ENCODE assay signal across 21 cellular contexts in the genomic region with DNA sequence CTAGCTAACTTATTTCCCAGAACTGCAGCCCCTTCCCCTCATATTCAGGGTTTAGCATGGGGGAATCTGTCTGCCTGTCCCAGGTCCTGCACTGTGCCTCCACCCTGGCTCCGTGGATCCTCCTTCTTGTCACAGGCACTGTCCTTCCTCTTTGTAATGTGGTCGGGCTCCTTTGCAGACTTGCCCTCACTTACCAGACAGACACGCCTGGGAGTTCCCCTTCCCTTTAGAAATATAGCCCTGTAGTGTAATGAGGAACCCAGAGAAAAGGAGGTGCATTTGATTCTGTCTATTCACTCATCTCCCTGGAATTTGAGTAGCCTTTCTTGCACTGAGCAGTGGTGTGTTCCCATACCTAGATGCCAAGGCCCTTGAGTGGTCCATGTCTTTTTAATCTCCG.
DNase-seq lines count a peak whose midpoint lies in the region; ATAC-seq and TF ChIP-seq lines count a peak whose summit lies in the region.
"Had no signal": no experiment of that assay in that cellular context is flagged by ENCODE, and none has a peak within 500 bp of the region (broad histone marks: within the 10 kb centered on the region; RNA-seq: fewer than 3 reads in every experiment).

No MANE protein-coding gene starts in this region.

- peak; percentile 13 for DNase-seq in GDM1 (lab: John Stamatoyannopoulos, UW)
- peak; percentile 46 for DNase-seq in NCI-H226
- no peak for DNase-seq in effector memory CD8-positive, alpha-beta T cell
- no peak for DNase-seq in nephron progenitor cell
- no peak for DNase-seq in NCI-H748 treated with DMSO at 0.1 percent for 48 hours (lab: John Stamatoyannopoulos, UW)
- DNase-seq in NCI-H1436 (lab: John Stamatoyannopoulos, UW) = no peak
- DNase-seq in breast epithelium (ENCODE audit: low spot score in 2 of 2) = no peak
- DNase-seq: activated CD4-positive, alpha-beta T cell treated with anti-CD3 and anti-CD28 coated beads, Interleukin-2, amount 50 U/mL, for 4 hours; activated naive CD4-positive, alpha-beta T cell treated with Interleukin-2 at 50 U/mL for 16 hours; CD8-positive, alpha-beta T cell; cerebellar nuclear complex; DMS79 treated with DMSO at 0.1 percent for 48 hours; effector CD8-positive, alpha-beta T cell; H7; MM.1S; NCI-H69 had no signal

- no peak overlapping the region for H3K27ac ChIP-seq in breast epithelium
- H3K27ac ChIP-seq: tibial artery had no signal

- H3K4me1 ChIP-seq in breast epithelium = no peaks in the 10 kb centered on the region
- H3K4me1 ChIP-seq: tibial artery had no signal

- no peaks in the 10 kb centered on the region for H3K9me3 ChIP-seq in breast epithelium
- H3K9me3 ChIP-seq: tibial artery had no signal

- no peak overlapping the region for H3K4me3 Mint-ChIP-seq in effector memory CD8-positive, alpha-beta T cell
- no peak overlapping the region for H3K4me3 Mint-ChIP-seq in nephron progenitor cell
- H3K4me3 Mint-ChIP-seq: CD8-positive, alpha-beta T cell; nephron; stimulated activated effector memory CD8-positive, alpha-beta T cell treated with anti-CD3 and anti-CD28 coated beads, Interleukin-12 subunit alpha, Interleukin-12 subunit beta, amount 100 ng/mL, for 72 hours; T-cell had no signal

- TF ChIP-seq CTCF in nephron progenitor cell (IDR thresholded peaks at IDR 0.05) = no peak
- no peak for TF ChIP-seq CTCF in breast epithelium (IDR thresholded peaks at IDR 0.05)

- H3K27me3 Mint-ChIP-seq in effector memory CD8-positive, alpha-beta T cell = peaks cover 34 to 53% of the 10 kb centered on the region in 2 donors
- peaks cover 14% of the 10 kb centered on the region for H3K27me3 Mint-ChIP-seq in nephron progenitor cell (ENCODE audit: low read depth, poor library complexity)

- no peak overlapping the region for H3K27ac Mint-ChIP-seq in effector memory CD8-positive, alpha-beta T cell
- H3K27ac Mint-ChIP-seq in nephron progenitor cell = peak overlapping the region; percentile 37
- H3K27ac Mint-ChIP-seq: CD8-positive, alpha-beta T cell; nephron; stimulated activated effector memory CD8-positive, alpha-beta T cell treated with anti-CD3 and anti-CD28 coated beads, Interleukin-12 subunit alpha, Interleukin-12 subunit beta, amount 100 ng/mL, for 72 hours; T-cell had no signal

- H3K36me3 ChIP-seq in breast epithelium = no peaks in the 10 kb centered on the region
- H3K36me3 ChIP-seq: tibial artery had no signal

- H3K36me3 Mint-ChIP-seq in effector memory CD8-positive, alpha-beta T cell (ENCODE audit: insufficient read depth) = no peaks in the 10 kb centered on the region
- peaks cover 5% of the 10 kb centered on the region for H3K36me3 Mint-ChIP-seq in nephron progenitor cell (ENCODE audit: low read depth)
- H3K36me3 Mint-ChIP-seq: CD8-positive, alpha-beta T cell; stimulated activated effector memory CD8-positive, alpha-beta T cell treated with anti-CD3 and anti-CD28 coated beads, Interleukin-12 subunit alpha, Interleukin-12 subunit beta, amount 100 ng/mL, for 72 hours; T-cell had no signal

- no peak overlapping the region for H3K4me3 ChIP-seq in breast epithelium
- H3K4me3 ChIP-seq: tibial artery had no signal

- no peaks in the 10 kb centered on the region for H3K9me3 Mint-ChIP-seq in effector memory CD8-positive, alpha-beta T cell
- H3K9me3 Mint-ChIP-seq in nephron progenitor cell = peaks cover 61% of the 10 kb centered on the region
- H3K9me3 Mint-ChIP-seq: CD8-positive, alpha-beta T cell; stimulated activated effector memory CD8-positive, alpha-beta T cell treated with anti-CD3 and anti-CD28 coated beads, Interleukin-12 subunit alpha, Interleukin-12 subunit beta, amount 100 ng/mL, for 72 hours; T-cell had no signal

- peak; percentile 19 for ATAC-seq in effector memory CD8-positive, alpha-beta T cell (replicated peaks)
- no peak for ATAC-seq in GM18858 (IDR thresholded peaks at IDR 0.05; ENCODE audit: unreplicated experiment)
- ATAC-seq: CD8-positive, alpha-beta T cell; stimulated activated effector memory CD8-positive, alpha-beta T cell treated with anti-CD3 and anti-CD28 coated beads, Interleukin-12 subunit alpha, Interleukin-12 subunit beta, amount 100 ng/mL, for 72 hours; T-cell had no signal

- no peaks in the 10 kb centered on the region for H3K4me1 Mint-ChIP-seq in effector memory CD8-positive, alpha-beta T cell (ENCODE audit: low read depth in 2 of 2)
- H3K4me1 Mint-ChIP-seq in nephron progenitor cell = peaks cover 20% of the 10 kb centered on the region
- H3K4me1 Mint-ChIP-seq: stimulated activated effector memory CD8-positive, alpha-beta T cell treated with anti-CD3 and anti-CD28 coated beads, Interleukin-12 subunit alpha, Interleukin-12 subunit beta, amount 100 ng/mL, for 72 hours; T-cell had no signal

- intact Hi-C loops in breast epithelium (cut with DNase I; ENCODE audit: low total_unique reads) = no loop called here

- TF ChIP-seq POLR2A in breast epithelium (IDR thresholded peaks at IDR 0.05) = no peak

- H3K27me3 ChIP-seq in breast epithelium = no peaks in the 10 kb centered on the region

Comparison
In these comparisons a context has a peak if more than half of its experiments do, and no peak if none do; other contexts are left out.
1. DNase-seq: peak in GDM1 (single experiment) and NCI-H226 (single experiment); none in effector memory CD8-positive, alpha-beta T cell (0 of 3), nephron progenitor cell (single experiment), NCI-H748 treated with DMSO at 0.1 percent for 48 hours (single experiment), NCI-H1436 (single experiment) and breast epithelium (0 of 2).